In the genomic region with DNA sequence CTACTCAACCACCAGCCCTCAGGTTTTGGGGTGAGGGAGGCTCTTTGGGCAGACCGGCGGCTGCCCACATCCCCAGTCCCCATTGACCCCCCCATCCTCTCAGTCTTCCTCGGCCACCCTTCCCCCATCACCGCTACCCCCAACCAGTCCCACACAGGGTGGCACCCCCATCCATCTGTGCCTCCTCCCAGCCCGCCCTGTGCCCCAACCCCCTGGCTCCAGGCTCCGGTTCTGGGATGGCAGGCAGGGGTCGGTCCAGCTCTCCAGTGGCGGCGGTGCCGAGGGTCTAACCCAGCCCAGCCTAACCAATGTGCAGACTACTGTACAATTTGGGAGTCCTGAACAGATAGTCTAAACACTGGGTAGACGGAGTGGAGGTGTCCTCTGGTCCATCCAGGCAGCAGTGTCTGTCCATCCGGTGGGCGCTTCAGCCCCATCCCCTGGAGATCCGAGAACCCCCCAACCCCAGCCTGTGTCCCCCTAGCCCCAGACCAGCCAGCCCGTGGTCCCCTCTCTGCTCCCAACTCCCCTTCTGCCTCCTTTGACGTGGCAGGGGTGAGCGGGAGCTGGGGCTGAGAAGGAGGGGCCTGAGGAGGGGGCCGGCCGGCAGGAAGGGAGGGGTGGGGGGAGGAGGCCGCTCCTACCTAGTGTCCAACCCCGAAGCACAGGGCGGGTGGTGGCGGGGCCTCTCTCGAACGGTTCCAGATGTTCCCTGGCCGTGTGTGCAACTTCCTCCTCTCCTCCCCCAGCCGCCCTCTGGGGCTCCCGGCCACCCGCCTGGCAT, we compare ENCODE assay signal across 9 cellular contexts. TPM values are rescaled to one million over a fixed set of nuclear protein-coding genes. Genes with fewer than 3 reads are reported as not detected.
DNase-seq lines count a peak whose midpoint lies in the region; ATAC-seq and TF ChIP-seq lines count a peak whose summit lies in the region.
"Had no signal": no experiment of that assay in that cellular context is flagged by ENCODE, and none has a peak within 500 bp of the region (broad histone marks: within the 10 kb centered on the region; RNA-seq: fewer than 3 reads in every experiment).

No MANE protein-coding gene starts in this region.

- H3K9me3 Mint-ChIP-seq in osteocyte (ENCODE audit: unreplicated experiment), result no peaks in the 10 kb centered on the region
- no peaks in the 10 kb centered on the region for H3K9me3 Mint-ChIP-seq in activated CD4-positive, alpha-beta T cell treated with anti-CD3 and anti-CD28 coated beads for 36 hours (ENCODE audit: low read depth)

- H3K4me3 ChIP-seq in fibroblast of the aortic adventitia (ENCODE audit: low read depth, low read length) (peak overlapping the region; percentile 79), dorsolateral prefrontal cortex (peak overlapping the region in 5 of 59 donors; percentile 8 to 33 (median 16))

- H3K27me3 ChIP-seq in dorsolateral prefrontal cortex, result no peaks in the 10 kb centered on the region

- intact Hi-C loops in dorsolateral prefrontal cortex (cut with DNase I), result no loop called here
- intact Hi-C loops in activated CD4-positive, alpha-beta T cell treated with anti-CD3 and anti-CD28 coated beads for 36 hours (cut with DNase I, micrococcal nuclease), result no loop called here

- DNase-seq in CD1c-positive myeloid dendritic cell (ENCODE audit: extremely low spot score) (peak; percentile 56), RPMI8226 (peak; percentile 80), fibroblast of the aortic adventitia (ENCODE audit: low read depth) (peak; percentile 90), osteocyte (ENCODE audit: extremely low spot score, unreplicated experiment) (peak; percentile 93), DMS153 (lab: John Stamatoyannopoulos, UW) (no peak), dorsolateral prefrontal cortex (no peak), D341Med (ENCODE audit: low spot score) (no peak)
- DNase-seq in activated CD4-positive, alpha-beta T cell treated with anti-CD3 and anti-CD28 coated beads for 36 hours, result no peak
- DNase-seq: NCI-H1092 treated with DMSO at 0.1 percent for 48 hours had no signal

- H3K27ac ChIP-seq in dorsolateral prefrontal cortex, result peak overlapping the region in 15 of 59 donors; percentile 9 to 71 (median 30)

- no peak for ATAC-seq in activated CD4-positive, alpha-beta T cell treated with anti-CD3 and anti-CD28 coated beads for 36 hours

- H3K27ac Mint-ChIP-seq in osteocyte (ENCODE audit: unreplicated experiment), result peak overlapping the region; percentile 81
- no peak overlapping the region for H3K27ac Mint-ChIP-seq in activated CD4-positive, alpha-beta T cell treated with anti-CD3 and anti-CD28 coated beads for 36 hours

- peak overlapping the region; percentile 69 for H3K4me3 Mint-ChIP-seq in osteocyte (ENCODE audit: unreplicated experiment)
- no peak overlapping the region for H3K4me3 Mint-ChIP-seq in activated CD4-positive, alpha-beta T cell treated with anti-CD3 and anti-CD28 coated beads for 36 hours

- peaks cover 38% of the 10 kb centered on the region for H3K4me1 Mint-ChIP-seq in osteocyte (ENCODE audit: unreplicated experiment)
- peaks cover 1% of the 10 kb centered on the region for H3K4me1 Mint-ChIP-seq in activated CD4-positive, alpha-beta T cell treated with anti-CD3 and anti-CD28 coated beads for 36 hours

- no peak for TF ChIP-seq CTCF in fibroblast of the aortic adventitia (IDR thresholded peaks at IDR 0.05; ENCODE audit: insufficient read depth, low read length)
- TF ChIP-seq CTCF in osteocyte (IDR thresholded peaks at IDR 0.05), result no peak
- TF ChIP-seq CTCF in dorsolateral prefrontal cortex (IDR thresholded peaks at IDR 0.05 in 54 of 56, conservative IDR thresholded peaks at IDR 0.05 in 2 of 56; ENCODE audit: low read depth in 1 of 56, partially characterized antibody in 56 of 56), result no peak

- CTCF ChIA-PET in activated CD4-positive, alpha-beta T cell treated with anti-CD3 and anti-CD28 coated beads for 36 hours (lab: Charles Lee), result no interaction called here

- no peaks in the 10 kb centered on the region for H3K27me3 Mint-ChIP-seq in osteocyte (ENCODE audit: unreplicated experiment)
- peaks cover 12% of the 10 kb centered on the region for H3K27me3 Mint-ChIP-seq in activated CD4-positive, alpha-beta T cell treated with anti-CD3 and anti-CD28 coated beads for 36 hours

- peaks cover 2% of the 10 kb centered on the region for H3K36me3 Mint-ChIP-seq in osteocyte (ENCODE audit: unreplicated experiment)
- H3K36me3 Mint-ChIP-seq in activated CD4-positive, alpha-beta T cell treated with anti-CD3 and anti-CD28 coated beads for 36 hours (ENCODE audit: low read depth), result no peaks in the 10 kb centered on the region

- POLR2A ChIA-PET in activated CD4-positive, alpha-beta T cell treated with anti-CD3 and anti-CD28 coated beads for 36 hours (lab: Charles Lee), result no interaction called here

RNA-seq across cellular contexts. Expression of gene GOLGA2, which starts 31.2 kb away (rescaled TPM):
- total RNA-seq in fibroblast of the aortic adventitia (ENCODE audit: low replicate concordance) (63.5 and 108 TPM in 2 replicates), osteocyte (176 and 184 TPM in 2 replicates), dorsolateral prefrontal cortex (100 to 1,000 TPM in 36 of 120 experiments, 10 to 100 TPM in 84; 59.2 to 145 (median 94.1) TPM)
- total RNA-seq in activated CD4-positive, alpha-beta T cell treated with anti-CD3 and anti-CD28 coated beads for 36 hours, result 10 to 100 TPM; 28.4 to 29.4 TPM

RNA-seq across cellular contexts. Expression of gene SWI5, which starts 31.4 kb away (rescaled TPM):
- total RNA-seq in fibroblast of the aortic adventitia (ENCODE audit: low replicate concordance) (21.5 and 35.2 TPM in 2 replicates), osteocyte (24.7 and 26.4 TPM in 2 replicates), dorsolateral prefrontal cortex (10 to 100 TPM; 11.3 to 29.4 (median 16.7) TPM)
- 10 to 100 TPM; 13.1 to 14.1 TPM for total RNA-seq in activated CD4-positive, alpha-beta T cell treated with anti-CD3 and anti-CD28 coated beads for 36 hours

RNA-seq across cellular contexts. Expression of gene DNM1, which starts 41.5 kb away (rescaled TPM):
- total RNA-seq in fibroblast of the aortic adventitia (ENCODE audit: low replicate concordance) (28.0 and 57.4 TPM in 2 replicates), osteocyte (40.2 and 45.4 TPM in 2 replicates), dorsolateral prefrontal cortex (1,000 to 10,000 TPM in 1 of 120 experiments, 100 to 1,000 TPM in 119; 213 to 1,033 (median 740) TPM)
- total RNA-seq in activated CD4-positive, alpha-beta T cell treated with anti-CD3 and anti-CD28 coated beads for 36 hours, result under 1 TPM; 0.50 to 0.72 TPM

RNA-seq across cellular contexts. Expression of gene CIZ1, which starts 53.3 kb away (rescaled TPM):
- total RNA-seq in fibroblast of the aortic adventitia (ENCODE audit: low replicate concordance) (47.8 and 49.6 TPM in 2 replicates), osteocyte (147 and 170 TPM in 2 replicates), dorsolateral prefrontal cortex (100 to 1,000 TPM; 120 to 216 (median 165) TPM)
- 100 to 1,000 TPM in 1 of 2 experiments, 10 to 100 TPM in 1; 79.5 to 110 TPM for total RNA-seq in activated CD4-positive, alpha-beta T cell treated with anti-CD3 and anti-CD28 coated beads for 36 hours

Comparison
In these comparisons a context has a peak if more than half of its experiments do, and no peak if none do; other contexts are left out.
1. DNase-seq: peak in CD1c-positive myeloid dendritic cell (single experiment), RPMI8226 (single experiment), fibroblast of the aortic adventitia (single experiment) and osteocyte (single experiment); none in DMS153 (single experiment), dorsolateral prefrontal cortex (0 of 10), D341Med (single experiment) and activated CD4-positive, alpha-beta T cell treated with anti-CD3 and anti-CD28 coated beads for 36 hours (single experiment).
2. RNA of gene DNM1, which starts 41.5 kb away (total RNA-seq): 213 to 1,033 TPM in dorsolateral prefrontal cortex, 28.0 to 57.4 TPM in fibroblast of the aortic adventitia and 40.2 to 45.4 TPM in osteocyte; 0.50 to 0.72 TPM in activated CD4-positive, alpha-beta T cell treated with anti-CD3 and anti-CD28 coated beads for 36 hours; every median in the first group is over 10 times any median in the second.